8 cellular contexts compared by ENCODE assay signal in the genomic region with DNA sequence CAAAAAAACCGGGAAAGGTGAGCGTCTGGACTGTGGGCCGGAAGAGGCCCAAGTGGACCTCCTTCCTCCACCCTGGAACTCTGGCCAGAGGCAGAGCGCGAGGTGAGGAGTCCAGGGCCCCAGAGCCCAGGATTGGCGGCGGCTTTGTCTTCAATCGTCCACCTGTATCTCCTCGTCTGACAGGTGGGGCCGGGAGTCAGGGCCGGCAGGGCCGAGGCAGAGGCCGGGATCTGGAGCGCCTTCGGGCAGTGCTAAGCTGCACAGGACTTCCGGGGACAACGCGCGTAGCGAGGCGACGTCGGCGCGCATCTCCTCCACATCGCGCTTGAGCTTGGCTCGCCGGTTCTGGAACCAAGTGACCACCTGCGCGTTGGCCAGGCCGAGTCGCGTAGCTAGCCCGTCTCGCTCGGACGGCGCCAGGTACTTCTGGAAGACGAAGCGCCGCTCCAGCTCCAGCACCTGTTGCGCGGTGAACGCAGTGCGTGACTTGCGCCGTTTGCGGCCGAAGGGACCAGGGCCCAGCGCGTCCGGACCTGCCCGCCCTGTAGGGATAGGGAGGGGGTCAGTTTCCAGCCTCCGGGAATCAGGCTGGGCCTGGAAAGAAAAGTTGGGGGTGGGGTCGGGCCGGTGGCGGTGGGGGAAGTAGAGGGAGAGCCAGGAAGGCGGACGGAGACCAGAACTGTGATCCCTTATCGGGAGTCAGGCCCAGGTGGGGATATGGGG. TPM values are rescaled to one million over a fixed set of nuclear protein-coding genes. Genes with fewer than 3 reads are reported as not detected.
DNase-seq lines count a peak whose midpoint lies in the region; ATAC-seq and TF ChIP-seq lines count a peak whose summit lies in the region.

No MANE protein-coding gene starts in this region.

- H3K36me3 Mint-ChIP-seq in activated naive CD8-positive, alpha-beta T cell = peaks cover 9% of the 10 kb centered on the region

- H3K9me3 Mint-ChIP-seq in activated naive CD8-positive, alpha-beta T cell (ENCODE audit: low read depth) = no peaks in the 10 kb centered on the region

- H3K9me3 ChIP-seq in spleen = no peaks in the 10 kb centered on the region

- H3K27ac Mint-ChIP-seq in activated naive CD8-positive, alpha-beta T cell = peak overlapping the region; percentile 66

- H3K4me3 Mint-ChIP-seq in activated naive CD8-positive, alpha-beta T cell = peak overlapping the region; percentile 91

- peaks cover 0 to 19% (median 13%) of the 10 kb centered on the region in 6 donors for H3K36me3 ChIP-seq in spleen

- WGBS in spleen, 5 donors = 2 to 5% (median 3%) methylated on average over 32 to 61 of the region's 61 CpGs

- H3K27me3 ChIP-seq in spleen (replicated peaks in 1 of 7) = peaks cover 9 to 63% (median 41%) of the 10 kb centered on the region in 7 donors

- peak overlapping the region; percentile 34 to 68 (median 44) for H3K4me3 ChIP-seq in spleen

- intact Hi-C loops in spleen (cut with DNase I; ENCODE audit: low total_unique reads) = no loop called here

- no peak for ATAC-seq in HG03159 (IDR thresholded peaks at IDR 0.05; ENCODE audit: unreplicated experiment)

- no peak for TF ChIP-seq POLR2A in spleen (IDR thresholded peaks at IDR 0.05)

- DNase-seq in activated CD4-positive, alpha-beta T cell treated with anti-CD3 and anti-CD28 coated beads for 48 hours = peak; percentile 42
- no peak for DNase-seq in activated CD4-positive, alpha-beta T cell treated with anti-CD3 and anti-CD28 coated beads, Interleukin-2, amount 50 U/mL, for 4 hours
- DNase-seq in iPS-NIHi11 (ENCODE audit: low spot score) = peak; percentile 59
- DNase-seq in spleen = peak; percentile 83
- DNase-seq in Kasumi-1 (lab: John Stamatoyannopoulos, UW) = no peak
- no peak for DNase-seq in activated gamma-delta T cell treated with Interleukin-2 at 50 U/mL for 16 hours

- TF ChIP-seq CTCF in spleen (IDR thresholded peaks at IDR 0.05 in 8 of 11, conservative IDR thresholded peaks at IDR 0.05 in 3 of 11) = no peak

- H3K4me1 Mint-ChIP-seq in activated naive CD8-positive, alpha-beta T cell (ENCODE audit: low read depth) = peaks cover 26% of the 10 kb centered on the region

- peaks cover 11% of the 10 kb centered on the region for H3K27me3 Mint-ChIP-seq in activated naive CD8-positive, alpha-beta T cell

- H3K27ac ChIP-seq in spleen = peak overlapping the region in 1 of 8 donors; percentile 18

- H3K4me1 ChIP-seq in spleen = peaks cover 24 to 50% (median 42%) of the 10 kb centered on the region in 6 donors

RNA-seq across cellular contexts. Expression of a gene that starts 1.5 kb away (rescaled TPM):
- 1 to 10 TPM in 3 of 7 donors, under 1 TPM in 4; 0.52 to 2.7 (median 0.89) TPM for total RNA-seq in spleen
- 1 to 10 TPM in 1 of 3 donors, under 1 TPM in 2; 0.50 to 1.8 (median 0.93) TPM for polyA plus RNA-seq in spleen

RNA-seq across cellular contexts. Expression of a gene that starts 9.6 kb away (rescaled TPM):
- total RNA-seq in spleen = 10 to 100 TPM; 12.7 to 20.4 (median 14.7) TPM
- polyA plus RNA-seq in spleen = 10 to 100 TPM in 2 of 3 donors, 1 to 10 TPM in 1; 9.6 to 11.8 (median 11.6) TPM

RNA-seq across cellular contexts. Expression of a gene that starts 15.1 kb away (rescaled TPM):
- 10 to 100 TPM; 34.3 to 51.3 (median 38.3) TPM for total RNA-seq in spleen
- 10 to 100 TPM; 15.7 to 26.7 (median 21.6) TPM for polyA plus RNA-seq in spleen

RNA-seq across cellular contexts. Expression of a gene that starts 15.1 kb away (rescaled TPM):
- 10 to 100 TPM; 22.2 to 59.4 (median 31.6) TPM for total RNA-seq in spleen
- 1 to 10 TPM; 2.8 to 9.3 (median 3.4) TPM for polyA plus RNA-seq in spleen

RNA-seq across cellular contexts. Expression of a gene that starts 16.3 kb away (rescaled TPM):
- total RNA-seq in spleen = not detected
- polyA plus RNA-seq in spleen = under 1 TPM in 2 of 3 donors, not detected in 1; 0.04 to 0.05 TPM

Comparison
In these comparisons a context has a peak if more than half of its experiments do, and no peak if none do; other contexts are left out.
1. DNase-seq: peak in activated CD4-positive, alpha-beta T cell treated with anti-CD3 and anti-CD28 coated beads for 48 hours (single experiment), iPS-NIHi11 (single experiment) and spleen (single experiment); none in activated CD4-positive, alpha-beta T cell treated with anti-CD3 and anti-CD28 coated beads, Interleukin-2, amount 50 U/mL, for 4 hours (0 of 2), Kasumi-1 (0 of 2) and activated gamma-delta T cell treated with Interleukin-2 at 50 U/mL for 16 hours (single experiment).